ENCODE assay signal across 15 cellular contexts in genomic region chr7:99122762-99123161, GRCh38. TPM values are rescaled to one million over a fixed set of nuclear protein-coding genes. Genes with fewer than 3 reads are reported as not detected.
A peak's percentile ranks its signal among the peaks of the same experiment; 100 is the strongest.
DNase-seq lines count a peak whose midpoint lies in the region; ATAC-seq, FAIRE-seq and TF ChIP-seq lines count a peak whose summit lies in the region.
"Had no signal": no experiment of that assay in that cellular context is flagged by ENCODE, and none has a peak within 500 bp of the region (broad histone marks: within the 10 kb centered on the region; RNA-seq: fewer than 3 reads in every experiment).

No MANE protein-coding gene starts in this region.

- peaks cover 13% of the 10 kb centered on the region for H3K36me3 Mint-ChIP-seq in activated naive CD8-positive, alpha-beta T cell treated with anti-CD3 and anti-CD28 coated beads, Interleukin-2, amount 50 U/mL, for 24 hours (ENCODE audit: low read depth)
- H3K36me3 Mint-ChIP-seq in activated CD4-positive, alpha-beta T cell treated with anti-CD3 and anti-CD28 coated beads for 36 hours (ENCODE audit: low read depth) = peaks cover 22% of the 10 kb centered on the region

- no peaks in the 10 kb centered on the region for H3K27me3 Mint-ChIP-seq in activated naive CD8-positive, alpha-beta T cell treated with anti-CD3 and anti-CD28 coated beads, Interleukin-2, amount 50 U/mL, for 24 hours
- no peaks in the 10 kb centered on the region for H3K27me3 Mint-ChIP-seq in activated CD4-positive, alpha-beta T cell treated with anti-CD3 and anti-CD28 coated beads for 36 hours
- H3K27me3 Mint-ChIP-seq: B cell; CD8-positive, alpha-beta memory T cell had no signal

- H3K27ac Mint-ChIP-seq in activated naive CD8-positive, alpha-beta T cell treated with anti-CD3 and anti-CD28 coated beads, Interleukin-2, amount 50 U/mL, for 24 hours = no peak overlapping the region
- H3K27ac Mint-ChIP-seq in activated CD4-positive, alpha-beta T cell treated with anti-CD3 and anti-CD28 coated beads for 36 hours = no peak overlapping the region
- H3K27ac Mint-ChIP-seq: B cell; CD8-positive, alpha-beta memory T cell; GM23338 had no signal

- TF ChIP-seq CTCF in PC-3 (conservative IDR thresholded peaks at IDR 0.05; ENCODE audit: low read depth, low read length) = no peak
- no peak for TF ChIP-seq CTCF in H1 (IDR thresholded peaks at IDR 0.05; ENCODE audit: control extremely low read depth in 1 of 3, insufficient read depth in 1 of 3, low read depth in 1 of 3, low read length in 3 of 3)
- TF ChIP-seq CTCF in osteoblast (IDR thresholded peaks at IDR 0.05; ENCODE audit: extremely low read depth, low read depth, low read length) = no peak
- no peak for TF ChIP-seq CTCF in transverse colon (IDR thresholded peaks at IDR 0.05)

- H3K79me1 ChIP-seq in H1 (ENCODE audit: low read depth, low read length) = peaks cover 7% of the 10 kb centered on the region

- H2AK5ac ChIP-seq in H1 (ENCODE audit: low read depth, low read length) = no peak overlapping the region

- H3K36me3 ChIP-seq in PC-3 (ENCODE audit: low read depth, low read length) (peaks cover 22% of the 10 kb centered on the region), H1 (ENCODE audit: control insufficient read depth in 2 of 4, insufficient read depth in 4 of 4, low read length in 3 of 4) (peaks cover 0 to 2% (median 0%) of the 10 kb centered on the region in 4 experiments; a peak in 1 of 8 replicates), osteoblast (ENCODE audit: insufficient read depth, low read length) (peaks cover 7% of the 10 kb centered on the region), transverse colon (no peaks in the 10 kb centered on the region)

- H4K20me1 ChIP-seq in PC-3 (ENCODE audit: low read length) = peaks cover 19% of the 10 kb centered on the region; the same call in 1 of the 2 replicates
- peaks cover 6 to 12% of the 10 kb centered on the region in 2 experiments for H4K20me1 ChIP-seq in H1 (replicated peaks in 1 of 2; ENCODE audit: control insufficient read depth in 1 of 2, insufficient read depth in 2 of 2, low read length in 2 of 2)
- H4K20me1 ChIP-seq in osteoblast (ENCODE audit: insufficient read depth, low read length) = peaks cover 43% of the 10 kb centered on the region

- no peak overlapping the region for H3K23ac ChIP-seq in H1 (ENCODE audit: insufficient read length)

- no TSS peak for BruUV-seq in PC-3 (replicated peaks; lab: Mats Ljungman, UMichigan)

- H3K14ac ChIP-seq in H1 (ENCODE audit: insufficient read length) = no peak overlapping the region

- no peak overlapping the region for H3K56ac ChIP-seq in H1 (replicated peaks; ENCODE audit: insufficient read length, low read depth, low read length)

- intact Hi-C loops in PC-3 (cut with micrococcal nuclease) (loop anchor here (1.0 to 5.0 kb wide), 3 partner anchors 19 to 88 kb away; no protein-coding TSS in a partner anchor), transverse colon (cut with DNase I; ENCODE audit: low total_unique reads) (no loop called here)
- intact Hi-C loops in activated CD4-positive, alpha-beta T cell treated with anti-CD3 and anti-CD28 coated beads for 36 hours (cut with DNase I, micrococcal nuclease) = no loop called here

- H3K9me3 ChIP-seq in PC-3 (ENCODE audit: low read length) (no peaks in the 10 kb centered on the region), H1 (ENCODE audit: insufficient read depth in 2 of 2, low read depth in 1 of 2, low read length in 1 of 2) (no peaks in the 10 kb centered on the region), osteoblast (ENCODE audit: low read depth, low read length) (no peaks in the 10 kb centered on the region), transverse colon (no peaks in the 10 kb centered on the region)

- 96% methylated on average over 6 of the region's 6 CpGs; no CpG with 5 or more reads in 1 of the 2 experiments for WGBS in H1 (ENCODE audit: extremely low coverage in 1 of 2, insufficient coverage in 1 of 2, insufficient read length in 1 of 2, insufficient replicate concordance in 2 of 2, low coverage in 1 of 2, low lambda C conversion rate in 2 of 2, missing lambda C conversion rate in 1 of 2), 2 experiments
- WGBS in transverse colon (ENCODE audit: low coverage in 1 of 2), 2 donors = 74 to 85% methylated on average over 4 to 6 of the region's 6 CpGs

- ATAC-seq in PC-3 (no peak), HG03432 (IDR thresholded peaks at IDR 0.05; ENCODE audit: unreplicated experiment) (no peak)
- no peak for ATAC-seq in activated naive CD8-positive, alpha-beta T cell treated with anti-CD3 and anti-CD28 coated beads, Interleukin-2, amount 50 U/mL, for 24 hours
- ATAC-seq in activated CD4-positive, alpha-beta T cell treated with anti-CD3 and anti-CD28 coated beads for 36 hours = no peak
- ATAC-seq: GM23338 had no signal

- no peak overlapping the region for H3K18ac ChIP-seq in H1 (ENCODE audit: extremely low read depth, low read length)

- H2BK12ac ChIP-seq in H1 (ENCODE audit: low read depth, low read length) = no peak overlapping the region

- peak overlapping the region; percentile 93 for H3K27ac ChIP-seq in PC-3 (ENCODE audit: low read length)
- H3K27ac ChIP-seq in H1 (ENCODE audit: low read depth, low read length) = no peak overlapping the region
- H3K27ac ChIP-seq in osteoblast (ENCODE audit: low read depth, low read length) = peak overlapping the region; percentile 84
- peak overlapping the region in 3 of 4 donors; percentile 38 to 62 (median 40) for H3K27ac ChIP-seq in transverse colon

- H2BK20ac ChIP-seq in H1 (ENCODE audit: low read length) = no peak overlapping the region

- peaks cover 37% of the 10 kb centered on the region for H3K4me1 Mint-ChIP-seq in activated naive CD8-positive, alpha-beta T cell treated with anti-CD3 and anti-CD28 coated beads, Interleukin-2, amount 50 U/mL, for 24 hours
- H3K4me1 Mint-ChIP-seq in activated CD4-positive, alpha-beta T cell treated with anti-CD3 and anti-CD28 coated beads for 36 hours = peaks cover 46% of the 10 kb centered on the region

- in situ Hi-C loops in transverse colon (cut with MboI; ENCODE audit: low pct_ligation_motif_present in 1 of 4, low pct_unique_long_range_greater_than_20kb in 1 of 4, low sequenced_read_pairs in 3 of 4) = no loop called here

- H3K4ac ChIP-seq in H1 (replicated peaks; ENCODE audit: insufficient read length, low read depth, low read length) = peak overlapping the region; percentile 13

- no peak for TF ChIP-seq RAD21 in H1 (IDR thresholded peaks at IDR 0.05 in 1 of 2, conservative IDR thresholded peaks at IDR 0.05 in 1 of 2; ENCODE audit: low read depth in 2 of 2, low read length in 2 of 2)

- H2BK15ac ChIP-seq in H1 (ENCODE audit: low read length) = no peak overlapping the region

- no peak for FAIRE-seq in H1 (lab: Jason Lieb, UNC)

- H2BK5ac ChIP-seq in H1 (ENCODE audit: low read depth, low read length) = no peak overlapping the region

- peaks cover 10% of the 10 kb centered on the region for H3F3A ChIP-seq in PC-3 (ENCODE audit: low read length, unreplicated experiment)

- H3K4me3 ChIP-seq in PC-3 (ENCODE audit: low read length) (no peak overlapping the region), H1 (ENCODE audit: extremely low read depth in 1 of 4, insufficient read depth in 2 of 4, low read depth in 3 of 4, low read length in 4 of 4) (no peak overlapping the region), osteoblast (ENCODE audit: insufficient read depth, low read length) (no peak overlapping the region), transverse colon (no peak overlapping the region)
- H3K4me3 ChIP-seq: GM23338 had no signal

- CTCF ChIA-PET in PC-3 (lab: Charles Lee) = no interaction called here
- CTCF ChIA-PET in H1 (lab: Charles Lee; ENCODE audit: partially characterized antibody) = no interaction called here
- CTCF ChIA-PET in activated CD4-positive, alpha-beta T cell treated with anti-CD3 and anti-CD28 coated beads for 36 hours (lab: Charles Lee) = no interaction called here

- peaks cover 98% of the 10 kb centered on the region for H3K79me2 ChIP-seq in PC-3 (ENCODE audit: low read length)
- peaks cover 3 to 92% of the 10 kb centered on the region in 2 experiments; a peak in 3 of 4 replicates for H3K79me2 ChIP-seq in H1 (ENCODE audit: control insufficient read depth in 1 of 2, insufficient read depth in 2 of 2, low read length in 2 of 2)
- H3K79me2 ChIP-seq in osteoblast (ENCODE audit: insufficient read depth, low read length) = peaks cover 92% of the 10 kb centered on the region

- TF ChIP-seq POLR2A in H1 (IDR thresholded peaks at IDR 0.05; ENCODE audit: control extremely low read depth in 1 of 2, low read depth in 2 of 2, low read length in 2 of 2) = no peak
- TF ChIP-seq POLR2A in transverse colon (IDR thresholded peaks at IDR 0.05) = no peak

- no peak overlapping the region for H4K8ac ChIP-seq in H1 (ENCODE audit: extremely low read depth, insufficient read depth, low read length)

- no peak overlapping the region for H4K91ac ChIP-seq in H1 (replicated peaks; ENCODE audit: insufficient read length, low read length)

- H3K27me3 ChIP-seq in PC-3 (ENCODE audit: low read length) (no peaks in the 10 kb centered on the region), H1 (replicated peaks in 1 of 4; ENCODE audit: control insufficient read depth in 3 of 4, extremely low read depth in 1 of 4, insufficient read depth in 3 of 4, low read length in 3 of 4) (no peaks in the 10 kb centered on the region), osteoblast (ENCODE audit: insufficient read depth, low read length) (no peaks in the 10 kb centered on the region), transverse colon (no peaks in the 10 kb centered on the region)

- TF ChIP-seq EP300 in H1 (IDR thresholded peaks at IDR 0.05; ENCODE audit: borderline replicate concordance in 1 of 2, low read depth in 2 of 2, low read length in 2 of 2) (no peak), transverse colon (IDR thresholded peaks at IDR 0.05; ENCODE audit: low read depth) (no peak)

- POLR2A ChIA-PET in PC-3 (lab: Charles Lee; ENCODE audit: unreplicated experiment) (interaction anchor here (0.7 to 0.8 kb wide), 2 partner anchors 13 to 40 kb away, joined by 4 read pairs; no protein-coding TSS in a partner anchor), H1 (lab: Charles Lee; ENCODE audit: partially characterized antibody) (no interaction called here)
- POLR2A ChIA-PET in activated CD4-positive, alpha-beta T cell treated with anti-CD3 and anti-CD28 coated beads for 36 hours (lab: Charles Lee) = no interaction called here

- H3K23me2 ChIP-seq in H1 (ENCODE audit: low read depth, low read length) = no peaks in the 10 kb centered on the region

- no peak overlapping the region for H2BK120ac ChIP-seq in H1 (replicated peaks; ENCODE audit: low read depth, low read length)

- peaks cover 38% of the 10 kb centered on the region for H3K4me1 ChIP-seq in PC-3 (ENCODE audit: insufficient read depth, low read length)
- peaks cover 0 to 2% (median 1%) of the 10 kb centered on the region in 4 experiments; a peak in 2 of 7 replicates for H3K4me1 ChIP-seq in H1 (replicated peaks in 1 of 4; ENCODE audit: control insufficient read depth in 3 of 4, insufficient read depth in 4 of 4, low read length in 3 of 4)
- H3K4me1 ChIP-seq in osteoblast (ENCODE audit: insufficient read depth, low read length) = peaks cover 54% of the 10 kb centered on the region
- H3K4me1 ChIP-seq in transverse colon = peaks cover 6 to 85% (median 41%) of the 10 kb centered on the region in 4 donors

- peaks cover 6% of the 10 kb centered on the region for H3K9me3 Mint-ChIP-seq in activated naive CD8-positive, alpha-beta T cell treated with anti-CD3 and anti-CD28 coated beads, Interleukin-2, amount 50 U/mL, for 24 hours
- H3K9me3 Mint-ChIP-seq in activated CD4-positive, alpha-beta T cell treated with anti-CD3 and anti-CD28 coated beads for 36 hours (ENCODE audit: low read depth) = peaks cover 9% of the 10 kb centered on the region
- H3K9me3 Mint-ChIP-seq: GM23338 had no signal

- H4K5ac ChIP-seq in H1 (ENCODE audit: insufficient read length, low read depth, low read length) = no peak overlapping the region

- no peak overlapping the region for H3K4me3 Mint-ChIP-seq in activated naive CD8-positive, alpha-beta T cell treated with anti-CD3 and anti-CD28 coated beads, Interleukin-2, amount 50 U/mL, for 24 hours
- no peak overlapping the region for H3K4me3 Mint-ChIP-seq in activated CD4-positive, alpha-beta T cell treated with anti-CD3 and anti-CD28 coated beads for 36 hours
- H3K4me3 Mint-ChIP-seq: B cell; CD8-positive, alpha-beta memory T cell; GM23338 had no signal

- H3K9me2 ChIP-seq in PC-3 (replicated peaks; ENCODE audit: low read length) = no peaks in the 10 kb centered on the region

- H3K9ac ChIP-seq in PC-3 (ENCODE audit: low read length) (peak overlapping the region; percentile 29; the same call in 1 of the 2 replicates), H1 (replicated peaks in 1 of 4; ENCODE audit: extremely low read depth in 1 of 4, low read depth in 3 of 4, low read length in 3 of 4) (no peak overlapping the region)

- DNase-seq in PC-3 (no peak), H1 (ENCODE audit: low read depth in 1 of 2, low spot score in 2 of 2) (no peak), osteoblast (ENCODE audit: insufficient read length, low spot score, missing footprints) (no peak), transverse colon (no peak)
- no peak for DNase-seq in activated naive CD8-positive, alpha-beta T cell treated with anti-CD3 and anti-CD28 coated beads, Interleukin-2, amount 50 U/mL, for 24 hours
- DNase-seq in activated CD4-positive, alpha-beta T cell treated with anti-CD3 and anti-CD28 coated beads for 36 hours = no peak
- DNase-seq: CD8-positive, alpha-beta memory T cell; DND-41; GDM1; KG1; NCI-H1092; NCI-H510A had no signal

- peak overlapping the region; percentile 68 for H3K4me2 ChIP-seq in PC-3 (ENCODE audit: low read length)
- no peak overlapping the region for H3K4me2 ChIP-seq in H1 (ENCODE audit: insufficient read depth in 1 of 2, low read depth in 2 of 2, low read length in 2 of 2)
- no peak overlapping the region for H3K4me2 ChIP-seq in osteoblast (ENCODE audit: insufficient read depth, low read length)
- H3K4me2 ChIP-seq: GM23338 had no signal

- H2AFZ ChIP-seq in PC-3 (ENCODE audit: low read length) (no peak overlapping the region), H1 (ENCODE audit: low read length) (no peak overlapping the region), osteoblast (ENCODE audit: low read length) (no peak overlapping the region)
- H2AFZ ChIP-seq: GM23338 had no signal

RNA-seq across cellular contexts. Expression of gene SMURF1, which starts 21.1 kb away (rescaled TPM):
- total RNA-seq in PC-3 (2014; rRNA removed) (30.2 and 32.3 TPM in 2 replicates), osteoblast (20.6 and 23.5 TPM in 2 replicates), transverse colon (10 to 100 TPM; 25.3 to 47.5 (median 36.5) TPM)
- 23.5 and 24.5 TPM in 2 replicates for total RNA-seq in H1 (2021; fragmentation: NEBNext Ultra II Directional; extraction: Animal tissue kit (Norgen Biotek cat#: 25700))
- 9.6 and 11.0 TPM in 2 replicates for polyA plus RNA-seq in H1 (2011; rRNA removed)
- 10.2 TPM for polyA plus RNA-seq in H1 (2011; cell fraction: cytosol; rRNA removed)
- polyA plus RNA-seq in H1 (2011; cell fraction: nucleus; rRNA removed) = 19.1 TPM
- 15.1 to 16.5 TPM (median 15.9 TPM) in 4 replicates for polyA plus RNA-seq in H1 (2012, experiment 1 of 2)
- polyA plus RNA-seq in H1 (2012, experiment 2 of 2) = 6.2 TPM
- polyA plus RNA-seq in H1 (2013, experiment 1 of 2) = 13.1 TPM
- 12.0 TPM for polyA plus RNA-seq in H1 (2013, experiment 2 of 2)
- 12.4 and 15.7 TPM in 2 replicates for polyA minus RNA-seq in H1 (2011; rRNA and poly(A)+ RNA removed)
- 6.5 TPM for polyA minus RNA-seq in H1 (2011; cell fraction: cytosol; rRNA and poly(A)+ RNA removed)
- polyA minus RNA-seq in H1 (2011; cell fraction: nucleus; rRNA and poly(A)+ RNA removed) = 16.3 TPM
- total RNA-seq in activated CD4-positive, alpha-beta T cell treated with anti-CD3 and anti-CD28 coated beads for 36 hours = 10 to 100 TPM; 12.4 to 13.4 TPM
